1 cellular context compared by ENCODE assay signal in genomic region chr20:17823382-17824144, GRCh38.
TF ChIP-seq lines count a peak whose summit lies in the region.

No MANE protein-coding gene starts in this region.

TF ChIP-seq in HepG2, 621 proteins besides CTCF, POLR2A, EP300 and RAD21 (continued from another document and continues in another):
- TF ChIP-seq, protein P1, sequence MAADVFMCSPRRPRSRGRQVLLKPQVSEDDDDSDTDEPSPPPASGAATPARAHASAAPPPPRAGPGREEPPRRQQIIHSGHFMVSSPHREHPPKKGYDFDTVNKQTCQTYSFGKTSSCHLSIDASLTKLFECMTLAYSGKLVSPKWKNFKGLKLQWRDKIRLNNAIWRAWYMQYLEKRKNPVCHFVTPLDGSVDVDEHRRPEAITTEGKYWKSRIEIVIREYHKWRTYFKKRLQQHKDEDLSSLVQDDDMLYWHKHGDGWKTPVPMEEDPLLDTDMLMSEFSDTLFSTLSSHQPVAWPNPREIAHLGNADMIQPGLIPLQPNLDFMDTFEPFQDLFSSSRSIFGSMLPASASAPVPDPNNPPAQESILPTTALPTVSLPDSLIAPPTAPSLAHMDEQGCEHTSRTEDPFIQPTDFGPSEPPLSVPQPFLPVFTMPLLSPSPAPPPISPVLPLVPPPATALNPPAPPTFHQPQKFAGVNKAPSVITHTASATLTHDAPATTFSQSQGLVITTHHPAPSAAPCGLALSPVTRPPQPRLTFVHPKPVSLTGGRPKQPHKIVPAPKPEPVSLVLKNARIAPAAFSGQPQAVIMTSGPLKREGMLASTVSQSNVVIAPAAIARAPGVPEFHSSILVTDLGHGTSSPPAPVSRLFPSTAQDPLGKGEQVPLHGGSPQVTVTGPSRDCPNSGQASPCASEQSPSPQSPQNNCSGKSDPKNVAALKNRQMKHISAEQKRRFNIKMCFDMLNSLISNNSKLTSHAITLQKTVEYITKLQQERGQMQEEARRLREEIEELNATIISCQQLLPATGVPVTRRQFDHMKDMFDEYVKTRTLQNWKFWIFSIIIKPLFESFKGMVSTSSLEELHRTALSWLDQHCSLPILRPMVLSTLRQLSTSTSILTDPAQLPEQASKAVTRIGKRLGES (CRISPR knock-in tag; IDR thresholded peaks at IDR 0.05; ENCODE audit: borderline replicate concordance) = no peak
- TF ChIP-seq ATF4 (CRISPR knock-in tag; IDR thresholded peaks at IDR 0.05) (no peak), WIZ (CRISPR knock-in tag; IDR thresholded peaks at IDR 0.05) (no peak), PCBP1 (IDR thresholded peaks at IDR 0.05; ENCODE audit: borderline replicate concordance, low read depth, low read length) (no peak), PPARG (CRISPR knock-in tag; conservative IDR thresholded peaks at IDR 0.05) (peak; percentile 36; the same call in 1 of the 2 replicates), FOXK1 (CRISPR knock-in tag; IDR thresholded peaks at IDR 0.05; ENCODE audit: borderline replicate concordance, low read depth) (0 out of 2 replicates have a peak, but pooled peaks have one; percentile 4), ZNF382 (CRISPR knock-in tag; IDR thresholded peaks at IDR 0.05; ENCODE audit: borderline replicate concordance) (no peak), NR2F6 (IDR thresholded peaks at IDR 0.05) (no peak), NR2F6 (CRISPR knock-in tag; IDR thresholded peaks at IDR 0.05) (no peak), BORCS8-MEF2B (CRISPR knock-in tag; IDR thresholded peaks at IDR 0.05) (no peak), ZNF747 (CRISPR knock-in tag; IDR thresholded peaks at IDR 0.05; ENCODE audit: borderline replicate concordance) (0 out of 2 replicates have a peak, but pooled peaks have one; percentile 17), JARID2 (CRISPR knock-in tag; IDR thresholded peaks at IDR 0.05; ENCODE audit: insufficient replicate concordance) (no peak), NCOA5 (CRISPR knock-in tag; IDR thresholded peaks at IDR 0.05) (no peak), THAP7 (CRISPR knock-in tag; IDR thresholded peaks at IDR 0.05) (no peak), MEF2D (CRISPR knock-in tag; IDR thresholded peaks at IDR 0.05) (0 out of 2 replicates have a peak, but pooled peaks have one; percentile 61), ZNF746 (CRISPR knock-in tag; IDR thresholded peaks at IDR 0.05) (0 out of 2 replicates have a peak, but pooled peaks have one; percentile 58), TBL1XR1 (IDR thresholded peaks at IDR 0.05; ENCODE audit: borderline replicate concordance, low read length, partially characterized antibody) (no peak), RXRB (CRISPR knock-in tag; IDR thresholded peaks at IDR 0.05; ENCODE audit: borderline replicate concordance) (peak; percentile 43; the same call in 1 of the 2 replicates), CBX2 (IDR thresholded peaks at IDR 0.05; ENCODE audit: low read depth, low read length) (no peak), CBX2 (CRISPR knock-in tag; IDR thresholded peaks at IDR 0.05; ENCODE audit: low read depth) (no peak), PAX8 (CRISPR knock-in tag; IDR thresholded peaks at IDR 0.05; ENCODE audit: borderline replicate concordance) (no peak), HNF4A (CRISPR knock-in tag; IDR thresholded peaks at IDR 0.05) (peak; percentile 88), IRX3 (CRISPR knock-in tag; IDR thresholded peaks at IDR 0.05; ENCODE audit: borderline replicate concordance, low read depth) (no peak), SMC3 (IDR thresholded peaks at IDR 0.05; ENCODE audit: low read length) (peak; percentile 20; the same call in 1 of the 2 replicates), KDM2A (CRISPR knock-in tag; IDR thresholded peaks at IDR 0.05; ENCODE audit: borderline replicate concordance, low read depth) (no peak), ZNF329 (CRISPR knock-in tag; IDR thresholded peaks at IDR 0.05; ENCODE audit: low read depth) (no peak), NFE2L2 (IDR thresholded peaks at IDR 0.05; ENCODE audit: low read length) (no peak), BCLAF1 (IDR thresholded peaks at IDR 0.05) (no peak), KLF11 (CRISPR knock-in tag; IDR thresholded peaks at IDR 0.05) (0 out of 2 replicates have a peak, but pooled peaks have one; percentile 24), KMT2B (CRISPR knock-in tag; IDR thresholded peaks at IDR 0.05) (0 out of 2 replicates have a peak, but pooled peaks have one; percentile 38), HMG20B (CRISPR knock-in tag; conservative IDR thresholded peaks at IDR 0.05) (no peak), ZNF788 (CRISPR knock-in tag; IDR thresholded peaks at IDR 0.05; ENCODE audit: borderline replicate concordance) (no peak), NFKB2 (CRISPR knock-in tag; IDR thresholded peaks at IDR 0.05; ENCODE audit: borderline replicate concordance) (no peak), AHDC1 (CRISPR knock-in tag; IDR thresholded peaks at IDR 0.05; ENCODE audit: borderline replicate concordance) (peak; percentile 67; the same call in 1 of the 2 replicates), ATF3 (CRISPR knock-in tag; IDR thresholded peaks at IDR 0.05) (no peak), E2F2 (CRISPR knock-in tag; IDR thresholded peaks at IDR 0.05; ENCODE audit: borderline replicate concordance) (no peak), ZNF644 (CRISPR knock-in tag; IDR thresholded peaks at IDR 0.05; ENCODE audit: low read depth) (peak; percentile 62; the same call in 1 of the 2 replicates), ZNF510 (CRISPR knock-in tag; IDR thresholded peaks at IDR 0.05; ENCODE audit: low read depth) (0 out of 2 replicates have a peak, but pooled peaks have one; percentile 55)
- TF ChIP-seq, protein P2, sequence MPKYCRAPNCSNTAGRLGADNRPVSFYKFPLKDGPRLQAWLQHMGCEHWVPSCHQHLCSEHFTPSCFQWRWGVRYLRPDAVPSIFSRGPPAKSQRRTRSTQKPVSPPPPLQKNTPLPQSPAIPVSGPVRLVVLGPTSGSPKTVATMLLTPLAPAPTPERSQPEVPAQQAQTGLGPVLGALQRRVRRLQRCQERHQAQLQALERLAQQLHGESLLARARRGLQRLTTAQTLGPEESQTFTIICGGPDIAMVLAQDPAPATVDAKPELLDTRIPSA (CRISPR knock-in tag; IDR thresholded peaks at IDR 0.05; ENCODE audit: borderline replicate concordance) = no peak
- TF ChIP-seq, protein P3, sequence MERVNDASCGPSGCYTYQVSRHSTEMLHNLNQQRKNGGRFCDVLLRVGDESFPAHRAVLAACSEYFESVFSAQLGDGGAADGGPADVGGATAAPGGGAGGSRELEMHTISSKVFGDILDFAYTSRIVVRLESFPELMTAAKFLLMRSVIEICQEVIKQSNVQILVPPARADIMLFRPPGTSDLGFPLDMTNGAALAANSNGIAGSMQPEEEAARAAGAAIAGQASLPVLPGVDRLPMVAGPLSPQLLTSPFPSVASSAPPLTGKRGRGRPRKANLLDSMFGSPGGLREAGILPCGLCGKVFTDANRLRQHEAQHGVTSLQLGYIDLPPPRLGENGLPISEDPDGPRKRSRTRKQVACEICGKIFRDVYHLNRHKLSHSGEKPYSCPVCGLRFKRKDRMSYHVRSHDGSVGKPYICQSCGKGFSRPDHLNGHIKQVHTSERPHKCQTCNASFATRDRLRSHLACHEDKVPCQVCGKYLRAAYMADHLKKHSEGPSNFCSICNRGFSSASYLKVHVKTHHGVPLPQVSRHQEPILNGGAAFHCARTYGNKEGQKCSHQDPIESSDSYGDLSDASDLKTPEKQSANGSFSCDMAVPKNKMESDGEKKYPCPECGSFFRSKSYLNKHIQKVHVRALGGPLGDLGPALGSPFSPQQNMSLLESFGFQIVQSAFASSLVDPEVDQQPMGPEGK (CRISPR knock-in tag; IDR thresholded peaks at IDR 0.05) = peak; percentile 7; the same call in 1 of the 2 replicates
- TF ChIP-seq, protein P4, sequence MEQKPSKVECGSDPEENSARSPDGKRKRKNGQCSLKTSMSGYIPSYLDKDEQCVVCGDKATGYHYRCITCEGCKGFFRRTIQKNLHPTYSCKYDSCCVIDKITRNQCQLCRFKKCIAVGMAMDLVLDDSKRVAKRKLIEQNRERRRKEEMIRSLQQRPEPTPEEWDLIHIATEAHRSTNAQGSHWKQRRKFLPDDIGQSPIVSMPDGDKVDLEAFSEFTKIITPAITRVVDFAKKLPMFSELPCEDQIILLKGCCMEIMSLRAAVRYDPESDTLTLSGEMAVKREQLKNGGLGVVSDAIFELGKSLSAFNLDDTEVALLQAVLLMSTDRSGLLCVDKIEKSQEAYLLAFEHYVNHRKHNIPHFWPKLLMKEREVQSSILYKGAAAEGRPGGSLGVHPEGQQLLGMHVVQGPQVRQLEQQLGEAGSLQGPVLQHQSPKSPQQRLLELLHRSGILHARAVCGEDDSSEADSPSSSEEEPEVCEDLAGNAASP (CRISPR knock-in tag; IDR thresholded peaks at IDR 0.05; ENCODE audit: borderline replicate concordance) = no peak
